Comparison of ENCODE assay signal across 8 cellular contexts in genomic region chr12:89542912-89543592, GRCh38. TPM values are rescaled to one million over a fixed set of nuclear protein-coding genes. Genes with fewer than 3 reads are reported as not detected.
DNase-seq lines count a peak whose midpoint lies in the region; ATAC-seq and TF ChIP-seq lines count a peak whose summit lies in the region.

No MANE protein-coding gene starts in this region.

- TF ChIP-seq EP300 in stomach (IDR thresholded peaks at IDR 0.05), result no peak

- ATAC-seq in GM21390 (IDR thresholded peaks at IDR 0.05; ENCODE audit: unreplicated experiment), result peak; percentile 80
- peak; percentile 75 to 85 for ATAC-seq in naive B cell (ENCODE audit: low read depth in 2 of 2)

- H3K4me3 Mint-ChIP-seq in endothelial cell (ENCODE audit: unreplicated experiment), result no peak overlapping the region
- H3K4me3 Mint-ChIP-seq in naive B cell, result no peak overlapping the region

- H3K9me3 ChIP-seq in stomach, result no peaks in the 10 kb centered on the region

- 8 to 17% (median 10%) methylated on average over 6 of the region's 6 CpGs for WGBS in stomach, 5 donors

- H3K4me1 Mint-ChIP-seq in endothelial cell (ENCODE audit: unreplicated experiment) (peaks cover 16% of the 10 kb centered on the region), naive B cell (peaks cover 12 to 18% (median 16%) of the 10 kb centered on the region in 3 donors)

- no peaks in the 10 kb centered on the region for H3K27me3 ChIP-seq in stomach

- H3K36me3 Mint-ChIP-seq in endothelial cell (ENCODE audit: low read depth, unreplicated experiment) (no peaks in the 10 kb centered on the region), naive B cell (no peaks in the 10 kb centered on the region)

- H3K27me3 Mint-ChIP-seq in endothelial cell (ENCODE audit: unreplicated experiment) (no peaks in the 10 kb centered on the region), naive B cell (no peaks in the 10 kb centered on the region)

- peaks cover 10 to 27% (median 14%) of the 10 kb centered on the region in 4 donors for H3K4me1 ChIP-seq in stomach

- no peak overlapping the region for H3K4me3 ChIP-seq in stomach

- H3K9me3 Mint-ChIP-seq in endothelial cell (ENCODE audit: unreplicated experiment), result no peaks in the 10 kb centered on the region
- H3K9me3 Mint-ChIP-seq in naive B cell, result no peaks in the 10 kb centered on the region

- H3K27ac ChIP-seq in stomach, result no peak overlapping the region

- peaks cover 0 to 6% (median 0%) of the 10 kb centered on the region in 4 donors for H3K36me3 ChIP-seq in stomach

- no peak overlapping the region for H3K27ac Mint-ChIP-seq in endothelial cell (ENCODE audit: unreplicated experiment)
- H3K27ac Mint-ChIP-seq in naive B cell, result peak overlapping the region in 2 of 6 donors; percentile 54 to 80

- TF ChIP-seq POLR2A in stomach (IDR thresholded peaks at IDR 0.05), result no peak

- TF ChIP-seq CTCF in endothelial cell (IDR thresholded peaks at IDR 0.05; ENCODE audit: unreplicated experiment) (peak; percentile 81), stomach (IDR thresholded peaks at IDR 0.05) (peak in 5 of 7 experiments; percentile 70 to 82 (median 78))

- intact Hi-C loops in stomach (cut with DNase I; ENCODE audit: low total_unique reads), result loop anchor here (10.0 kb wide), 1 partner anchor 562 kb away; no protein-coding TSS in a partner anchor

- DNase-seq in DMS114 treated with DMSO at 0.1 percent for 48 hours (lab: John Stamatoyannopoulos, UW; ENCODE audit: unreplicated experiment) (peak; percentile 65), HT-29 (ENCODE audit: low spot score) (peak; percentile 94), NOMO-1 (lab: John Stamatoyannopoulos, UW; ENCODE audit: unreplicated experiment in 2 of 2) (peak; percentile 57 to 67), endothelial cell (ENCODE audit: low spot score) (peak; percentile 72), naive B cell (peak; percentile 59), stomach (peak; percentile 76)
- peak; percentile 6 to 38 (median 7) for DNase-seq in activated CD8-positive, alpha-beta memory T cell treated with anti-CD3 and anti-CD28 coated beads for 48 hours (ENCODE audit: low read depth in 2 of 3, low spot score in 2 of 3)

RNA-seq across cellular contexts. Expression of gene POC1B, which starts 17.2 kb away (rescaled TPM):
- 7.8 and 9.6 TPM in 2 replicates for total RNA-seq in HT-29 (2014; rRNA removed; shearing (Covaris generic))
- total RNA-seq in endothelial cell (ENCODE audit: unreplicated experiment) (22.7 TPM), stomach (10 to 100 TPM in 4 of 5 donors, 1 to 10 TPM in 1; 1.7 to 68.3 (median 55.8) TPM)
- polyA plus RNA-seq in naive B cell (ENCODE audit: low read depth in 6 of 6) (10 to 100 TPM; 41.2 to 65.8 (median 45.1) TPM), stomach (10 to 100 TPM in 2 of 3 donors, 1 to 10 TPM in 1; 7.1 to 14.4 (median 12.5) TPM)

RNA-seq across cellular contexts. Expression of gene GALNT4, which starts 18.5 kb away (rescaled TPM):
- 5.7 and 6.7 TPM in 2 replicates for total RNA-seq in HT-29 (2014; rRNA removed; shearing (Covaris generic))
- total RNA-seq in endothelial cell (ENCODE audit: unreplicated experiment), result 5.7 TPM
- polyA plus RNA-seq in naive B cell (ENCODE audit: low read depth in 6 of 6), result 1 to 10 TPM in 5 of 6 donors, not detected in 1; 2.7 to 8.1 (median 6.6) TPM
- total RNA-seq in stomach, result 100 to 1,000 TPM in 1 of 5 donors, 10 to 100 TPM in 2, 1 to 10 TPM in 1, under 1 TPM in 1; 0.45 to 111 (median 12.2) TPM
- polyA plus RNA-seq in stomach, result 1 to 10 TPM; 2.6 to 6.8 (median 3.1) TPM

Comparison
In these comparisons a context has a peak if more than half of its experiments do, and no peak if none do; other contexts are left out.
1. DNase-seq: peak in every context shown above with its lines; median percentile 94 in HT-29; 76 in stomach; 72 in endothelial cell; 65 in DMS114 treated with DMSO at 0.1 percent for 48 hours; 62 in NOMO-1; 59 in naive B cell; 7 in activated CD8-positive, alpha-beta memory T cell treated with anti-CD3 and anti-CD28 coated beads for 48 hours.